ENCODE assay signal across 11 cellular contexts in the genomic region with DNA sequence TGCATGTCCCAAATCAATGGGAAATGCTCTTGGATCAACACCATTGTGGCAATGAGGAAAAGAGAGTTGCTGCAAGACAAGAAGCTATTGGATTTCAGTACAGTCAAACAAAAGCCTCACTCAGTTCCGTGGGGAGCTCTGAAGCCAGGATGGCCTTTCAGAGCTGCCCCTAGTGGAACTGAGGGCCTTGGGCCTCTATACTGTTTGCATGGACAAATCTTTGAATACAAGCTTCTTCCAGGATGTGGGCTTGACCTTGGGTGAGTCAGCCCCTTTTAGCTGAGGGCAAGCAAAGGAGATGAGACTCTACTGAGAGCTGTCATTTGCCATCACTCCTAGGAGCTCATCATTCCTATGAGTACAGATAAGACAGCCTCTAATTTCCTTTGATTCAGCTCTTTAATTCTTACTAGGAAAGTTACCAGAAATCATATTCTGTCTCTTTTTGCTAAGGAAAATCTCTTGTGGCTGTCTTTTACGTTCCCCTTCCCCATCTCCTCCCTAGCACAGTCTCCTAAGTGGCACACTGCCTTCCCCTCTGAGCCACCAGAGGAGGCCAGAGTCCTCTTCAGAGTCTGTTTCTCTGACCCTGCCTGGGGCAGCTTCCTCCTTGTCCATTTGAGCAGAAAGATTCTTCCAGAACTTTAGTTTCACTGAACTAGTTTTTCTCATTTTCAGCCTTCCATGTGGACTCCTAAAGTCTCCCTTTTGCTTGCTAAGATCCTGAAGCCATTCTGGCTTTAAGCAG.
A peak's percentile ranks its signal among the peaks of the same experiment; 100 is the strongest.
DNase-seq lines count a peak whose midpoint lies in the region; ATAC-seq, FAIRE-seq and TF ChIP-seq lines count a peak whose summit lies in the region.
"Had no signal": no experiment of that assay in that cellular context is flagged by ENCODE, and none has a peak within 500 bp of the region (broad histone marks: within the 10 kb centered on the region; RNA-seq: fewer than 3 reads in every experiment).

No MANE protein-coding gene starts in this region.

- intact Hi-C loops in HCT116 (cut with micrococcal nuclease) (loop anchor here (5.0 kb wide), 1 partner anchor 371 kb away; no protein-coding TSS in a partner anchor), dorsolateral prefrontal cortex (cut with DNase I) (no loop called here)

- H3K4me3 ChIP-seq in HCT116 (replicated peaks in 1 of 2; ENCODE audit: low read depth in 1 of 2, low read length in 2 of 2), result no peak overlapping the region
- no peak overlapping the region for H3K4me3 ChIP-seq in dorsolateral prefrontal cortex
- H3K4me3 ChIP-seq: skin epidermis had no signal

- no peak for FAIRE-seq in GM19239 (lab: Jason Lieb, UNC)

- TF ChIP-seq CTCF in HCT116 (IDR thresholded peaks at IDR 0.05 in 2 of 3, conservative IDR thresholded peaks at IDR 0.05 in 1 of 3; ENCODE audit: borderline replicate concordance in 1 of 3, insufficient read depth in 1 of 3, low read depth in 2 of 3, low read length in 2 of 3) (peak; percentile 9 to 47 (median 39); a peak in 5 of 6 replicates), dorsolateral prefrontal cortex (IDR thresholded peaks at IDR 0.05 in 54 of 56, conservative IDR thresholded peaks at IDR 0.05 in 2 of 56; ENCODE audit: low read depth in 1 of 56, partially characterized antibody in 56 of 56) (peak in 23 of 56 donors; percentile 13 to 47 (median 30))

- TF ChIP-seq POLR2A in HCT116 (IDR thresholded peaks at IDR 0.05; ENCODE audit: borderline replicate concordance, extremely low read depth, insufficient read depth, insufficient read length), result no peak

- H2AFZ ChIP-seq in HCT116 (ENCODE audit: low read depth, low read length, poor library complexity, severe bottlenecking), result no peak overlapping the region

- CTCF ChIA-PET in HCT116 (lab: Charles Lee), result interaction anchor here (1.1 to 2.3 kb wide), 3 partner anchors 151 to 370 kb away, joined by 3 to 15 read pairs (median 6); no protein-coding TSS in a partner anchor

- peak; percentile 29; the same call in 1 of the 2 replicates for TF ChIP-seq RAD21 in HCT116 (IDR thresholded peaks at IDR 0.05; ENCODE audit: low read depth)

- no peak overlapping the region for H3K4me2 ChIP-seq in HCT116 (ENCODE audit: low read length)

- no peaks in the 10 kb centered on the region for H3K9me3 ChIP-seq in HCT116 (ENCODE audit: control insufficient read depth in 1 of 2, insufficient read depth in 1 of 2, low read depth in 1 of 2, low read length in 2 of 2)

- H3K9me2 ChIP-seq in HCT116 (ENCODE audit: insufficient read depth), result no peaks in the 10 kb centered on the region

- H3K27me3 ChIP-seq in HCT116 (ENCODE audit: insufficient read depth, low read length) (no peaks in the 10 kb centered on the region), dorsolateral prefrontal cortex (no peaks in the 10 kb centered on the region)

- ATAC-seq in HCT116, result peak; percentile 57
- ATAC-seq: activated T-cell treated with anti-CD3 and anti-CD28 coated beads, Interleukin-2, amount 50 U/mL, for 4 hours; left lobe of liver had no signal

- RAD21 ChIA-PET in HCT116 (lab: Charles Lee; ENCODE audit: low non-redundant PET in 1 of 2, low total read pairs in 2 of 2, uncharacterized antibody in 2 of 2, unreplicated experiment in 2 of 2), result no interaction called here

- POLR2A ChIA-PET in HCT116 (lab: Charles Lee), result interaction anchor here (1.0 kb wide), 1 partner anchor 124 kb away, joined by 3 read pairs; no protein-coding TSS in a partner anchor

- H3K27ac ChIP-seq in HCT116 (ENCODE audit: low read depth, low read length) (no peak overlapping the region), dorsolateral prefrontal cortex (no peak overlapping the region)
- H3K27ac ChIP-seq: skin epidermis had no signal

- H4K20me1 ChIP-seq in HCT116 (ENCODE audit: insufficient read depth), result no peaks in the 10 kb centered on the region

- peak; percentile 52 for DNase-seq in DMS53 (lab: John Stamatoyannopoulos, UW)
- DNase-seq in HCT116 (ENCODE audit: low read depth, low spot score), result no peak
- DNase-seq in SW480 (ENCODE audit: low spot score), result peak; percentile 5
- DNase-seq in left kidney (ENCODE audit: low read depth, low spot score), result peak; percentile 13
- no peak for DNase-seq in dorsolateral prefrontal cortex
- no peak for DNase-seq in GM19239 (ENCODE audit: insufficient read length, low spot score)
- DNase-seq in NCI-H345 (lab: John Stamatoyannopoulos, UW), result no peak
- no peak for DNase-seq in activated CD4-positive, alpha-beta T cell treated with anti-CD3 and anti-CD28 coated beads, Interleukin-2, amount 50 U/mL, for 48 hours
- DNase-seq: activated T-cell treated with anti-CD3 and anti-CD28 coated beads, Interleukin-2, amount 50 U/mL, for 4 hours had no signal

- H3K4me1 ChIP-seq in HCT116 (ENCODE audit: control insufficient read depth in 1 of 2, insufficient read depth in 2 of 2, low read length in 2 of 2), result no peaks in the 10 kb centered on the region

- no peaks in the 10 kb centered on the region for H3K79me2 ChIP-seq in HCT116 (ENCODE audit: insufficient read depth, low read length)

- no peak overlapping the region for H3K9ac ChIP-seq in HCT116 (ENCODE audit: low read length)

- H3K36me3 ChIP-seq in HCT116 (ENCODE audit: control insufficient read depth in 1 of 2, insufficient read depth in 2 of 2, low read length in 2 of 2), result no peaks in the 10 kb centered on the region

- no TSS peak for BruUV-seq in HCT116 (replicated peaks; lab: Mats Ljungman, UMichigan)

TF ChIP-seq in HCT116, 20 proteins besides CTCF, POLR2A, EP300 and RAD21:
- TF ChIP-seq ELF1 (IDR thresholded peaks at IDR 0.05; ENCODE audit: borderline replicate concordance, low read depth) (no peak), EGR1 (IDR thresholded peaks at IDR 0.05; ENCODE audit: low read depth) (no peak), EZH2 (IDR thresholded peaks at IDR 0.05) (no peak), FOSL1 (IDR thresholded peaks at IDR 0.05; ENCODE audit: low read depth) (no peak), SRF (IDR thresholded peaks at IDR 0.05; ENCODE audit: low read depth) (no peak), CEBPB (IDR thresholded peaks at IDR 0.05; ENCODE audit: low read depth) (no peak), SIN3A (IDR thresholded peaks at IDR 0.05; ENCODE audit: low read depth) (no peak), CBX3 (IDR thresholded peaks at IDR 0.05; ENCODE audit: low read depth) (no peak), EZH2phosphoT487 (IDR thresholded peaks at IDR 0.05; ENCODE audit: borderline replicate concordance) (no peak), SP1 (IDR thresholded peaks at IDR 0.05; ENCODE audit: low read depth) (no peak), TCF7L2 (IDR thresholded peaks at IDR 0.05; ENCODE audit: borderline replicate concordance, extremely low read depth, insufficient read depth, insufficient read length) (no peak), ZNF274 (IDR thresholded peaks at IDR 0.05; ENCODE audit: low read depth, low read length) (no peak), YY1 (IDR thresholded peaks at IDR 0.05; ENCODE audit: extremely low read depth, insufficient replicate concordance, low read depth, low read length) (no peak)
- TF ChIP-seq, protein P1, sequence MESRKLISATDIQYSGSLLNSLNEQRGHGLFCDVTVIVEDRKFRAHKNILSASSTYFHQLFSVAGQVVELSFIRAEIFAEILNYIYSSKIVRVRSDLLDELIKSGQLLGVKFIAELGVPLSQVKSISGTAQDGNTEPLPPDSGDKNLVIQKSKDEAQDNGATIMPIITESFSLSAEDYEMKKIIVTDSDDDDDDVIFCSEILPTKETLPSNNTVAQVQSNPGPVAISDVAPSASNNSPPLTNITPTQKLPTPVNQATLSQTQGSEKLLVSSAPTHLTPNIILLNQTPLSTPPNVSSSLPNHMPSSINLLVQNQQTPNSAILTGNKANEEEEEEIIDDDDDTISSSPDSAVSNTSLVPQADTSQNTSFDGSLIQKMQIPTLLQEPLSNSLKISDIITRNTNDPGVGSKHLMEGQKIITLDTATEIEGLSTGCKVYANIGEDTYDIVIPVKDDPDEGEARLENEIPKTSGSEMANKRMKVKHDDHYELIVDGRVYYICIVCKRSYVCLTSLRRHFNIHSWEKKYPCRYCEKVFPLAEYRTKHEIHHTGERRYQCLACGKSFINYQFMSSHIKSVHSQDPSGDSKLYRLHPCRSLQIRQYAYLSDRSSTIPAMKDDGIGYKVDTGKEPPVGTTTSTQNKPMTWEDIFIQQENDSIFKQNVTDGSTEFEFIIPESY (IDR thresholded peaks at IDR 0.05; ENCODE audit: extremely low read depth, insufficient replicate concordance, low read length), result no peak
- TF ChIP-seq, protein P2, sequence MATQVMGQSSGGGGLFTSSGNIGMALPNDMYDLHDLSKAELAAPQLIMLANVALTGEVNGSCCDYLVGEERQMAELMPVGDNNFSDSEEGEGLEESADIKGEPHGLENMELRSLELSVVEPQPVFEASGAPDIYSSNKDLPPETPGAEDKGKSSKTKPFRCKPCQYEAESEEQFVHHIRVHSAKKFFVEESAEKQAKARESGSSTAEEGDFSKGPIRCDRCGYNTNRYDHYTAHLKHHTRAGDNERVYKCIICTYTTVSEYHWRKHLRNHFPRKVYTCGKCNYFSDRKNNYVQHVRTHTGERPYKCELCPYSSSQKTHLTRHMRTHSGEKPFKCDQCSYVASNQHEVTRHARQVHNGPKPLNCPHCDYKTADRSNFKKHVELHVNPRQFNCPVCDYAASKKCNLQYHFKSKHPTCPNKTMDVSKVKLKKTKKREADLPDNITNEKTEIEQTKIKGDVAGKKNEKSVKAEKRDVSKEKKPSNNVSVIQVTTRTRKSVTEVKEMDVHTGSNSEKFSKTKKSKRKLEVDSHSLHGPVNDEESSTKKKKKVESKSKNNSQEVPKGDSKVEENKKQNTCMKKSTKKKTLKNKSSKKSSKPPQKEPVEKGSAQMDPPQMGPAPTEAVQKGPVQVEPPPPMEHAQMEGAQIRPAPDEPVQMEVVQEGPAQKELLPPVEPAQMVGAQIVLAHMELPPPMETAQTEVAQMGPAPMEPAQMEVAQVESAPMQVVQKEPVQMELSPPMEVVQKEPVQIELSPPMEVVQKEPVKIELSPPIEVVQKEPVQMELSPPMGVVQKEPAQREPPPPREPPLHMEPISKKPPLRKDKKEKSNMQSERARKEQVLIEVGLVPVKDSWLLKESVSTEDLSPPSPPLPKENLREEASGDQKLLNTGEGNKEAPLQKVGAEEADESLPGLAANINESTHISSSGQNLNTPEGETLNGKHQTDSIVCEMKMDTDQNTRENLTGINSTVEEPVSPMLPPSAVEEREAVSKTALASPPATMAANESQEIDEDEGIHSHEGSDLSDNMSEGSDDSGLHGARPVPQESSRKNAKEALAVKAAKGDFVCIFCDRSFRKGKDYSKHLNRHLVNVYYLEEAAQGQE (IDR thresholded peaks at IDR 0.05; ENCODE audit: low read depth), result no peak
- TF ChIP-seq, protein P3, sequence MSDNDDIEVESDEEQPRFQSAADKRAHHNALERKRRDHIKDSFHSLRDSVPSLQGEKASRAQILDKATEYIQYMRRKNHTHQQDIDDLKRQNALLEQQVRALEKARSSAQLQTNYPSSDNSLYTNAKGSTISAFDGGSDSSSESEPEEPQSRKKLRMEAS (IDR thresholded peaks at IDR 0.05), result no peak
- TF ChIP-seq, protein P4, sequence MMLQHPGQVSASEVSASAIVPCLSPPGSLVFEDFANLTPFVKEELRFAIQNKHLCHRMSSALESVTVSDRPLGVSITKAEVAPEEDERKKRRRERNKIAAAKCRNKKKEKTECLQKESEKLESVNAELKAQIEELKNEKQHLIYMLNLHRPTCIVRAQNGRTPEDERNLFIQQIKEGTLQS (IDR thresholded peaks at IDR 0.05), result no peak

Comparison
In these comparisons a context has a peak if more than half of its experiments do, and no peak if none do; other contexts are left out.
1. DNase-seq: peak in DMS53 (single experiment), SW480 (single experiment) and left kidney (single experiment); none in HCT116 (single experiment), dorsolateral prefrontal cortex (0 of 10), GM19239 (single experiment), NCI-H345 (single experiment) and activated CD4-positive, alpha-beta T cell treated with anti-CD3 and anti-CD28 coated beads, Interleukin-2, amount 50 U/mL, for 48 hours (0 of 2).